Comparison of ENCODE assay signal across 8 cellular contexts in the genomic region with DNA sequence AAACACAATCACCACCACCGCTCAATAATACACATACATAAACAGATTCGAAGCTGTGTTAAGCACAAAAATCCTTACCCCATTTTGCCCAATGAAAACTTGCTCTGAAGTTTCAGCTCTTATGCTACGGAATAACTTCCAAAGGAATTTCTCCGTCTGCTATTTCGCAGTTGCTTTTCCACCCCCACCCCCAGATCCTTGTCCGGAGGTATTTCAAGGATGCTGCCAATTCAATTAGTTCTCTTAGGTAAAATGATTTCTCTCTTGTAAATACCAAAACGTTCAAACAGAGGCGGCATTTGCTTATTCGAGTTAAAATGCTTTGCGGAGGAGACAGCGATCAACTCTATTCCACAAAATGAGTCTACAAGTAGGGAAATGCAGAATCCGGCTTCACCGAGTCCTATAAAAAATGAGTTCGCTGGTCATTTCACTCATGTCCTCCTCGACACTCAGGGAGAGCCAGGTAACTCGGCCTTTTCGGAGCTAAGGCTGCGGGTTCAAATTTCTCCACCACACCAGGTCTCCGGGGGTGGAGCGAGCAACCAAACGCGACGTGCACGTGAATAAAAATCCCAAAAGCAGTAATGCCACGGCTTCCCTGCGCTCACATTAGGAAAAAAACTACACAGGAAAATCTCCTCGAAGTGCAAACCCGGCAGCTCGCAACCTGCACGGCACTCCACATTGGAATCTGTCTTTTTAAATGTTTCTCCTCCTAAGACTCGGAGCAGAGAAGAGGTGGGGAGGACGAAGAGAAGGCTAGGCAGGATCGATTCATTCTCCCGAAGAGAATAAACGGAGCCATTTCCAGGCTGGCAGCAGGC. TPM values are rescaled to one million over a fixed set of nuclear protein-coding genes. Genes with fewer than 3 reads are reported as not detected.
DNase-seq lines count a peak whose midpoint lies in the region; ATAC-seq and TF ChIP-seq lines count a peak whose summit lies in the region.

No MANE protein-coding gene starts in this region.

- no peak for TF ChIP-seq CTCF in hepatocyte (IDR thresholded peaks at IDR 0.05; ENCODE audit: poor library complexity)

- peak overlapping the region; percentile 59 for H2AFZ ChIP-seq in hepatocyte

- H3K27ac ChIP-seq in hepatocyte, result peak overlapping the region; percentile 99
- H3K27ac ChIP-seq in skeletal muscle tissue (ENCODE audit: low read depth, low read length), result peak overlapping the region; percentile 97

- peaks cover 45% of the 10 kb centered on the region for H3K79me2 ChIP-seq in hepatocyte

- no peaks in the 10 kb centered on the region for H3K27me3 ChIP-seq in hepatocyte
- no peaks in the 10 kb centered on the region for H3K27me3 ChIP-seq in skeletal muscle tissue (ENCODE audit: control insufficient read depth in 3 of 3, insufficient read depth in 3 of 3, low read length in 3 of 3)

- under 1% methylated on average over 35 of the region's 35 CpGs for WGBS in hepatocyte (ENCODE audit: low lambda C conversion rate, missing lambda C conversion rate)

- peak; percentile 32 for DNase-seq in NCI-H510A treated with DMSO at 0.1 percent for 48 hours (lab: John Stamatoyannopoulos, UW)
- DNase-seq in NCI-H510A (lab: John Stamatoyannopoulos, UW), result no peak
- DNase-seq in KBM-7, result peak; percentile 48
- no peak for DNase-seq in activated naive CD8-positive, alpha-beta T cell treated with anti-CD3 and anti-CD28 coated beads for 36 hours
- DNase-seq in hepatocyte (ENCODE audit: low spot score), result peak; percentile 38

- H3K4me3 Mint-ChIP-seq in activated naive CD8-positive, alpha-beta T cell treated with anti-CD3 and anti-CD28 coated beads for 36 hours, result peak overlapping the region; percentile 84

- ATAC-seq in GM19395 (IDR thresholded peaks at IDR 0.05; ENCODE audit: unreplicated experiment) (no peak), GM18520 (IDR thresholded peaks at IDR 0.05; ENCODE audit: unreplicated experiment) (no peak)

- H3K27me3 Mint-ChIP-seq in activated naive CD8-positive, alpha-beta T cell treated with anti-CD3 and anti-CD28 coated beads for 36 hours, result peaks cover 26% of the 10 kb centered on the region

- H3K9me3 Mint-ChIP-seq in activated naive CD8-positive, alpha-beta T cell treated with anti-CD3 and anti-CD28 coated beads for 36 hours, result peaks cover 2% of the 10 kb centered on the region

- peak overlapping the region; percentile 66 to 93 (median 88) for H3K9ac ChIP-seq in skeletal muscle tissue (ENCODE audit: low read depth in 1 of 3, low read length in 3 of 3)

- in situ Hi-C loops in KBM-7 (cut with MboI; ENCODE audit: low pct_unique_long_range_greater_than_20kb, low sequenced_read_pairs), result no loop called here

- H3K36me3 Mint-ChIP-seq in activated naive CD8-positive, alpha-beta T cell treated with anti-CD3 and anti-CD28 coated beads for 36 hours, result peaks cover 14% of the 10 kb centered on the region

- H3K36me3 ChIP-seq in hepatocyte (replicated peaks; ENCODE audit: insufficient read depth, low read depth) (no peaks in the 10 kb centered on the region), skeletal muscle tissue (ENCODE audit: control insufficient read depth in 3 of 3, insufficient read depth in 3 of 3, low read length in 3 of 3) (no peaks in the 10 kb centered on the region)

- H3K4me3 ChIP-seq in hepatocyte (peak overlapping the region; percentile 79), skeletal muscle tissue (ENCODE audit: low read length in 3 of 3) (peak overlapping the region; percentile 70 to 90 (median 89))

- peaks cover 10% of the 10 kb centered on the region for H3K4me1 ChIP-seq in hepatocyte (ENCODE audit: insufficient read depth)
- H3K4me1 ChIP-seq in skeletal muscle tissue (ENCODE audit: control insufficient read depth in 3 of 3, insufficient read depth in 3 of 3, low read length in 3 of 3), result peaks cover 16 to 24% (median 19%) of the 10 kb centered on the region in 3 donors

- peak overlapping the region; percentile 63 for H3K27ac Mint-ChIP-seq in activated naive CD8-positive, alpha-beta T cell treated with anti-CD3 and anti-CD28 coated beads for 36 hours

- H3K9me3 ChIP-seq in hepatocyte (ENCODE audit: low read depth) (no peaks in the 10 kb centered on the region), skeletal muscle tissue (ENCODE audit: control insufficient read depth in 3 of 3, low read length in 3 of 3) (no peaks in the 10 kb centered on the region)

- H3K9me2 ChIP-seq in hepatocyte (replicated peaks; ENCODE audit: insufficient read depth), result no peaks in the 10 kb centered on the region

- peak overlapping the region; percentile 90 for H3K4me2 ChIP-seq in hepatocyte

- H4K20me1 ChIP-seq in hepatocyte (ENCODE audit: insufficient read depth, poor library complexity, severe bottlenecking), result no peaks in the 10 kb centered on the region

- H3K4me1 Mint-ChIP-seq in activated naive CD8-positive, alpha-beta T cell treated with anti-CD3 and anti-CD28 coated beads for 36 hours, result peaks cover 51% of the 10 kb centered on the region

RNA-seq across cellular contexts. Expression of a gene that starts 1.0 kb away (rescaled TPM):
- total RNA-seq in activated naive CD8-positive, alpha-beta T cell treated with anti-CD3 and anti-CD28 coated beads for 36 hours, result 10 to 100 TPM; 12.8 to 13.0 TPM
- 13.3 and 14.2 TPM in 2 replicates for total RNA-seq in hepatocyte
- 9.8 and 12.0 TPM in 2 replicates for polyA plus RNA-seq in hepatocyte
- total RNA-seq in skeletal muscle tissue, result 33.9 TPM

Comparison
In these comparisons a context has a peak if more than half of its experiments do, and no peak if none do; other contexts are left out.
1. DNase-seq: peak in NCI-H510A treated with DMSO at 0.1 percent for 48 hours (single experiment), KBM-7 (single experiment) and hepatocyte (single experiment); none in NCI-H510A (single experiment) and activated naive CD8-positive, alpha-beta T cell treated with anti-CD3 and anti-CD28 coated beads for 36 hours (single experiment).